9 cellular contexts compared by ENCODE assay signal in the genomic region with DNA sequence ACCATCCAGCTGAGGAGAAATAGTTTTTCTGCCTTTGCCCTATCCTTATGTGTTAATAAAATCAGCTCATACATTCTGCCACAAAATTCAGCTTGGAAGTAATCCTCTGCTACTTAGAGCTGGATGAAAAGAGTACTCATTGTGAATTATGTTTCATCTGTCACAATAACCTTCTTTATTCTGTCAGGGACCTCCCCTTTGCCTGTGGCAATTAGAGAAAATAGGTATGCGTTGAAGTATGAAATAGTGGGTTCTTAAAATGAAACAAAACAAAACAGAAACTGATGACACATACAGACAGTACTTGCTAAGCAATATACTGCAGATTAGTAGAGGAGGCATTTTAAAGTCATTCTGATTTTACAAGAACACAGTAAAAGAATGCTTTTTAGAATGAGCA.
DNase-seq lines count a peak whose midpoint lies in the region; ATAC-seq lines count a peak whose summit lies in the region.
"Had no signal": no experiment of that assay in that cellular context is flagged by ENCODE, and none has a peak within 500 bp of the region (broad histone marks: within the 10 kb centered on the region; RNA-seq: fewer than 3 reads in every experiment).

No MANE protein-coding gene starts in this region.

- H3K4me3 ChIP-seq in H7 (ENCODE audit: insufficient read depth, low read depth, low read length), result no peak overlapping the region

- peak; percentile 57 for ATAC-seq in GM21447 (IDR thresholded peaks at IDR 0.05; ENCODE audit: unreplicated experiment)
- ATAC-seq in stimulated activated effector memory CD8-positive, alpha-beta T cell treated with anti-CD3 and anti-CD28 coated beads, Interleukin-12 subunit alpha, Interleukin-12 subunit beta, amount 100 ng/mL, for 72 hours, result peak; percentile 50
- ATAC-seq: HCT116 had no signal

- H3K27ac Mint-ChIP-seq in stimulated activated effector memory CD8-positive, alpha-beta T cell treated with anti-CD3 and anti-CD28 coated beads, Interleukin-12 subunit alpha, Interleukin-12 subunit beta, amount 100 ng/mL, for 72 hours, result no peak overlapping the region
- H3K27ac Mint-ChIP-seq: T-helper 2 cell treated with Interferon-gamma antibody and Interleukin-4, amounts not matched to agents 5 μg/mL and 100 μg/mL, for 36 hours had no signal

- peak; percentile 11 for DNase-seq in NCI-H1417 treated with DMSO at 0.1 percent for 48 hours (lab: John Stamatoyannopoulos, UW)
- DNase-seq in fibroblast of peridontal ligament (ENCODE audit: extremely low read depth), result peak; percentile 44
- DNase-seq in stimulated activated effector memory CD8-positive, alpha-beta T cell treated with anti-CD3 and anti-CD28 coated beads, Interleukin-12 subunit alpha, Interleukin-12 subunit beta, amount 100 ng/mL, for 72 hours (ENCODE audit: low spot score in 2 of 2), result no peak
- no peak for DNase-seq in DMS114 treated with DMSO at 0.1 percent for 48 hours (lab: John Stamatoyannopoulos, UW; ENCODE audit: unreplicated experiment)
- no peak for DNase-seq in DMS53 treated with DMSO at 0.1 percent for 48 hours (lab: John Stamatoyannopoulos, UW; ENCODE audit: unreplicated experiment)
- no peak for DNase-seq in H7

- H3K36me3 ChIP-seq in H7 (replicated peaks; ENCODE audit: control insufficient read depth, insufficient read depth, low read length), result no peaks in the 10 kb centered on the region

- no peaks in the 10 kb centered on the region for H3K36me3 Mint-ChIP-seq in stimulated activated effector memory CD8-positive, alpha-beta T cell treated with anti-CD3 and anti-CD28 coated beads, Interleukin-12 subunit alpha, Interleukin-12 subunit beta, amount 100 ng/mL, for 72 hours

- no peak overlapping the region for H3K4me3 Mint-ChIP-seq in stimulated activated effector memory CD8-positive, alpha-beta T cell treated with anti-CD3 and anti-CD28 coated beads, Interleukin-12 subunit alpha, Interleukin-12 subunit beta, amount 100 ng/mL, for 72 hours
- H3K4me3 Mint-ChIP-seq: T-helper 2 cell treated with Interferon-gamma antibody and Interleukin-4, amounts not matched to agents 5 μg/mL and 100 μg/mL, for 36 hours had no signal

- no peaks in the 10 kb centered on the region for H3K27me3 ChIP-seq in H7 (ENCODE audit: control insufficient read depth, insufficient read depth, low read length)

- H3K9me3 Mint-ChIP-seq in stimulated activated effector memory CD8-positive, alpha-beta T cell treated with anti-CD3 and anti-CD28 coated beads, Interleukin-12 subunit alpha, Interleukin-12 subunit beta, amount 100 ng/mL, for 72 hours, result no peaks in the 10 kb centered on the region
- H3K9me3 Mint-ChIP-seq: T-helper 2 cell treated with Interferon-gamma antibody and Interleukin-4, amounts not matched to agents 5 μg/mL and 100 μg/mL, for 36 hours had no signal

- H3K4me1 Mint-ChIP-seq in stimulated activated effector memory CD8-positive, alpha-beta T cell treated with anti-CD3 and anti-CD28 coated beads, Interleukin-12 subunit alpha, Interleukin-12 subunit beta, amount 100 ng/mL, for 72 hours, result no peaks in the 10 kb centered on the region

Comparison
In these comparisons a context has a peak if more than half of its experiments do, and no peak if none do; other contexts are left out.
1. DNase-seq: peak in NCI-H1417 treated with DMSO at 0.1 percent for 48 hours (single experiment) and fibroblast of peridontal ligament (single experiment); none in stimulated activated effector memory CD8-positive, alpha-beta T cell treated with anti-CD3 and anti-CD28 coated beads, Interleukin-12 subunit alpha, Interleukin-12 subunit beta, amount 100 ng/mL, for 72 hours (0 of 2), DMS114 treated with DMSO at 0.1 percent for 48 hours (single experiment), DMS53 treated with DMSO at 0.1 percent for 48 hours (single experiment) and H7 (single experiment).